Comparison of ENCODE assay signal across 19 cellular contexts in genomic region chr4:158042591-158043030, GRCh38.
A peak's percentile ranks its signal among the peaks of the same experiment; 100 is the strongest.
DNase-seq lines count a peak whose midpoint lies in the region; ATAC-seq and TF ChIP-seq lines count a peak whose summit lies in the region.
"Had no signal": no experiment of that assay in that cellular context is flagged by ENCODE, and none has a peak within 500 bp of the region (broad histone marks: within the 10 kb centered on the region; RNA-seq: fewer than 3 reads in every experiment).

No MANE protein-coding gene starts in this region.

- no peak overlapping the region for H3K4me3 Mint-ChIP-seq in CD8-positive, alpha-beta memory T cell
- H3K4me3 Mint-ChIP-seq: effector memory CD8-positive, alpha-beta T cell; T-cell had no signal

- ATAC-seq in left ventricle myocardium superior (peak; percentile 19), foreskin keratinocyte (peak; percentile 21), GM21717 (IDR thresholded peaks at IDR 0.05; ENCODE audit: unreplicated experiment) (no peak)
- ATAC-seq: effector memory CD8-positive, alpha-beta T cell; heart right ventricle; T-cell had no signal

- intact Hi-C loops in left ventricle myocardium superior (cut with micrococcal nuclease): no loop called here

- no peak overlapping the region for H3K27ac Mint-ChIP-seq in CD8-positive, alpha-beta memory T cell
- H3K27ac Mint-ChIP-seq: effector memory CD8-positive, alpha-beta T cell; T-cell had no signal

- TF ChIP-seq CTCF in right atrium auricular region (IDR thresholded peaks at IDR 0.05) (no peak), astrocyte of the cerebellum (IDR thresholded peaks at IDR 0.05; ENCODE audit: low read depth, low read length, missing control alignments) (no peak), foreskin keratinocyte (conservative IDR thresholded peaks at IDR 0.05) (no peak)

- in situ Hi-C loops in astrocyte of the cerebellum (cut with HindIII; ENCODE audit: low sequenced_read_pairs): no loop called here

- H3K4me3 ChIP-seq in right atrium auricular region (no peak overlapping the region), astrocyte of the cerebellum (ENCODE audit: low read depth, low read length) (no peak overlapping the region)
- no peak overlapping the region for H3K4me3 ChIP-seq in CD8-positive, alpha-beta memory T cell (ENCODE audit: low read length)
- H3K4me3 ChIP-seq: heart right ventricle, Peyer's patch had no signal

- H3K36me3 ChIP-seq in right atrium auricular region: no peaks in the 10 kb centered on the region
- no peaks in the 10 kb centered on the region for H3K36me3 ChIP-seq in CD8-positive, alpha-beta memory T cell (ENCODE audit: insufficient read depth, low read length)
- H3K36me3 ChIP-seq: heart right ventricle, Peyer's patch had no signal

- no peaks in the 10 kb centered on the region for H3K4me1 ChIP-seq in right atrium auricular region
- H3K4me1 ChIP-seq in foreskin keratinocyte: no peaks in the 10 kb centered on the region
- H3K4me1 ChIP-seq in CD8-positive, alpha-beta memory T cell (ENCODE audit: insufficient read depth, low read length): no peaks in the 10 kb centered on the region
- H3K4me1 ChIP-seq: heart right ventricle, Peyer's patch had no signal

- POLR2A ChIA-PET in CD8-positive, alpha-beta memory T cell (lab: Charles Lee): no interaction called here

- H3K36me3 Mint-ChIP-seq in CD8-positive, alpha-beta memory T cell: no peaks in the 10 kb centered on the region
- H3K36me3 Mint-ChIP-seq: T-cell had no signal

- H3K9me3 Mint-ChIP-seq in CD8-positive, alpha-beta memory T cell: peaks cover 5 to 15% (median 10%) of the 10 kb centered on the region in 5 donors

- H3K4me1 Mint-ChIP-seq in CD8-positive, alpha-beta memory T cell: no peaks in the 10 kb centered on the region
- H3K4me1 Mint-ChIP-seq: T-cell had no signal

- CTCF ChIA-PET in CD8-positive, alpha-beta memory T cell (lab: Charles Lee): no interaction called here

- no peak overlapping the region for H3K27ac ChIP-seq in right atrium auricular region
- no peak overlapping the region for H3K27ac ChIP-seq in foreskin keratinocyte
- H3K27ac ChIP-seq in CD8-positive, alpha-beta memory T cell (ENCODE audit: low read depth, low read length): no peak overlapping the region
- H3K27ac ChIP-seq: heart right ventricle, Peyer's patch had no signal

- H3K9me3 ChIP-seq in right atrium auricular region: peaks cover 0 to 14% of the 10 kb centered on the region in 2 donors
- H3K9me3 ChIP-seq in CD8-positive, alpha-beta memory T cell (ENCODE audit: low read length): peaks cover 4% of the 10 kb centered on the region
- H3K9me3 ChIP-seq: Peyer's patch had no signal

- H3K27me3 ChIP-seq in right atrium auricular region (no peaks in the 10 kb centered on the region), foreskin keratinocyte (no peaks in the 10 kb centered on the region)
- H3K27me3 ChIP-seq in CD8-positive, alpha-beta memory T cell (ENCODE audit: insufficient read depth, low read length, poor library complexity, severe bottlenecking): no peaks in the 10 kb centered on the region
- H3K27me3 ChIP-seq: heart right ventricle, Peyer's patch had no signal

- H3K27me3 Mint-ChIP-seq in CD8-positive, alpha-beta memory T cell: no peaks in the 10 kb centered on the region
- H3K27me3 Mint-ChIP-seq: effector memory CD8-positive, alpha-beta T cell; T-cell had no signal

- no peak for DNase-seq in left ventricle myocardium superior
- DNase-seq in right atrium auricular region (ENCODE audit: low spot score): no peak
- DNase-seq in astrocyte of the cerebellum (ENCODE audit: low read depth): peak; percentile 23
- DNase-seq in foreskin keratinocyte: peak in 1 of 2 donors; percentile 47
- DNase-seq in CD8-positive, alpha-beta memory T cell: no peak
- no peak for DNase-seq in effector CD4-positive, alpha-beta T cell
- no peak for DNase-seq in 8988T
- DNase-seq: activated CD4-positive, CD25-positive, alpha-beta regulatory T cell; activated gamma-delta T cell treated with Interleukin-2 at 50 U/mL for 16 hours; effector memory CD8-positive, alpha-beta T cell; heart right ventricle; NCI-H2081; NCI-H774; Peyer's patch; posterior cingulate gyrus; stimulated activated CD4-positive, alpha-beta T cell treated with anti-CD3 and anti-CD28 coated beads, Interleukin-12 subunit alpha, Interleukin-12 subunit beta, amount 100 ng/mL, for 4 hours; substantia nigra; T-cell had no signal
